In the genomic region with DNA sequence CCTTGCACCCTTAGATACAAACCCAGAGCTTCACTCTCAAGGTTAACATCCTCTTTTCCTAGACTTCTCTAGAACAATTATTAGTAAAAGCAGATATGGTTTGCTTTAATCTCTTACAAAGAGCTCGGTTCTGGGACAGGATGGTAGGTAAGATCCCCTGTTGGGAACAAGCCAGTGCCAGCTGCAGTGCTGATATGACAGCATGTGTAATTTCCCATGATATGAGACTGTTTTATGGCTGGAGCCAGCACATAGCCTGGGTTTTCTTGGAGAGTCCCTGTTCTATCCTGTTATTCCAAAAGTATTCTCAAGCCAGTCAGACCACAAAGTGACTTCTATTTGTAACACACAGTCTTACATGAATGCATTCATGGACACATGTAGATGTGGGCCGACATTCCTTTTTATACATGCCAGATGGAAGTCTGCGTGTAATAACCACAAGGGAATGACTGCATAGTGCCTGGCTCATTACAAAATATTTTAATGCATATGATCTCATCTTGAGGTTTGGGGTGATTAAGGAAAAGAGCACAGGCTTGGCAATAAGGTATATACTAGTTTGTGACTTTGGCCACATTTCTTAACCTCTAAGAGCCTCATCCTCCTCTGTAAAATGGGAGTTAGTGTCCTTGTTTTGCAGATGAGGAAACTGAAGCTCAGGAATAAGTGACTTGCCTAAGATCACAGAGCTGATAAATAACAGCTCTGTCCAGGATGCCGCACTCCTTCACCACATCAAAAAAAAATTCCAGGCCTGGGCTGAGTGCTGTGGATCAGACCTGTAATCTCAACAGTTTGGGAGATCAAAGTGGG, we compare ENCODE assay signal across 11 cellular contexts. TPM values are rescaled to one million over a fixed set of nuclear protein-coding genes. Genes with fewer than 3 reads are reported as not detected.
DNase-seq lines count a peak whose midpoint lies in the region; ATAC-seq, FAIRE-seq and TF ChIP-seq lines count a peak whose summit lies in the region.
"Had no signal": no experiment of that assay in that cellular context is flagged by ENCODE, and none has a peak within 500 bp of the region (broad histone marks: within the 10 kb centered on the region; RNA-seq: fewer than 3 reads in every experiment).

No MANE protein-coding gene starts in this region.

- in situ Hi-C loops in transverse colon (cut with MboI; ENCODE audit: low pct_ligation_motif_present in 1 of 4, low pct_unique_long_range_greater_than_20kb in 1 of 4, low sequenced_read_pairs in 3 of 4): no loop called here

- H3K27ac ChIP-seq in gastroesophageal sphincter: peak overlapping the region; percentile 79 to 87 (median 85)
- peak overlapping the region; percentile 68 to 83 (median 77) for H3K27ac ChIP-seq in transverse colon
- no peak overlapping the region for H3K27ac ChIP-seq in adrenal gland
- H3K27ac ChIP-seq in small intestine (ENCODE audit: low read depth in 1 of 2, low read length in 1 of 2): peak overlapping the region in 1 of 2 donors; percentile 64

- H3K9me3 ChIP-seq in adipocyte (ENCODE audit: control insufficient read depth, low read length) (no peaks in the 10 kb centered on the region), gastroesophageal sphincter (no peaks in the 10 kb centered on the region), transverse colon (no peaks in the 10 kb centered on the region), adrenal gland (replicated peaks in 1 of 3) (no peaks in the 10 kb centered on the region), small intestine (ENCODE audit: control insufficient read depth, low read depth) (no peaks in the 10 kb centered on the region), T-helper 17 cell (ENCODE audit: control insufficient read depth, low read length, poor library complexity, severe bottlenecking) (no peaks in the 10 kb centered on the region)

- ATAC-seq in gastroesophageal sphincter (no peak), T-helper 17 cell (no peak)
- ATAC-seq: HepG2; stimulated activated naive CD8-positive, alpha-beta T cell treated with anti-CD3 and anti-CD28 coated beads, Interleukin-15, amount 100 ng/mL, for 72 hours had no signal

- intact Hi-C loops in transverse colon (cut with DNase I; ENCODE audit: low total_unique reads): no loop called here
- intact Hi-C loops in adrenal gland (cut with DNase I): no loop called here

- peak; percentile 51 for DNase-seq in HS-27A (ENCODE audit: low read depth)
- peak; percentile 94 for DNase-seq in adipocyte (ENCODE audit: low read depth)
- DNase-seq in transverse colon: no peak
- DNase-seq in adrenal gland: no peak
- DNase-seq in small intestine: no peak
- DNase-seq in T-helper 17 cell: no peak
- DNase-seq: glutamatergic neuron; stimulated activated naive CD8-positive, alpha-beta T cell treated with anti-CD3 and anti-CD28 coated beads, Interleukin-15, amount 100 ng/mL, for 72 hours had no signal

- no peaks in the 10 kb centered on the region for H3K36me3 Mint-ChIP-seq in T-helper 17 cell (ENCODE audit: low read depth)

- no peak for TF ChIP-seq CTCF in gastroesophageal sphincter (IDR thresholded peaks at IDR 0.05)
- TF ChIP-seq CTCF in transverse colon (IDR thresholded peaks at IDR 0.05): no peak
- TF ChIP-seq CTCF in adrenal gland (IDR thresholded peaks at IDR 0.05): no peak

- TF ChIP-seq POLR2A in gastroesophageal sphincter (IDR thresholded peaks at IDR 0.05) (no peak), transverse colon (IDR thresholded peaks at IDR 0.05) (no peak), adrenal gland (IDR thresholded peaks at IDR 0.05) (no peak)

- TF ChIP-seq EP300 in gastroesophageal sphincter (IDR thresholded peaks at IDR 0.05) (no peak), transverse colon (IDR thresholded peaks at IDR 0.05; ENCODE audit: low read depth) (no peak)

- H3K27ac Mint-ChIP-seq in T-helper 17 cell: no peak overlapping the region
- H3K27ac Mint-ChIP-seq: stimulated activated naive CD8-positive, alpha-beta T cell treated with anti-CD3 and anti-CD28 coated beads, Interleukin-15, amount 100 ng/mL, for 72 hours had no signal

- peaks cover 36% of the 10 kb centered on the region for H3K27me3 Mint-ChIP-seq in T-helper 17 cell

- H3K27me3 ChIP-seq in adipocyte (replicated peaks; ENCODE audit: control insufficient read depth, insufficient read depth, low read length): no peaks in the 10 kb centered on the region
- H3K27me3 ChIP-seq in gastroesophageal sphincter: no peaks in the 10 kb centered on the region
- H3K27me3 ChIP-seq in transverse colon: no peaks in the 10 kb centered on the region
- H3K27me3 ChIP-seq in adrenal gland: no peaks in the 10 kb centered on the region
- H3K27me3 ChIP-seq in small intestine (ENCODE audit: control insufficient read depth in 2 of 2, insufficient read depth in 2 of 2, low read length in 2 of 2): no peaks in the 10 kb centered on the region

- WGBS in gastroesophageal sphincter (ENCODE audit: low coverage in 1 of 2), 2 donors: 48 to 63% methylated on average over 4 of the region's 4 CpGs
- WGBS in transverse colon (ENCODE audit: low coverage in 1 of 2), 2 donors: 53 to 60% methylated on average over 2 to 4 of the region's 4 CpGs
- WGBS in adrenal gland, 4 donors: 80 to 98% (median 91%) methylated on average over 4 of the region's 4 CpGs
- 30 to 60% (median 42%) methylated on average over 4 of the region's 4 CpGs for WGBS in small intestine, 3 donors

- no peaks in the 10 kb centered on the region for H3K4me1 Mint-ChIP-seq in T-helper 17 cell
- H3K4me1 Mint-ChIP-seq: stimulated activated naive CD8-positive, alpha-beta T cell treated with anti-CD3 and anti-CD28 coated beads, Interleukin-15, amount 100 ng/mL, for 72 hours had no signal

- H3K4me3 ChIP-seq in adipocyte (ENCODE audit: low read length): peak overlapping the region; percentile 42
- no peak overlapping the region for H3K4me3 ChIP-seq in gastroesophageal sphincter
- H3K4me3 ChIP-seq in transverse colon: no peak overlapping the region
- H3K4me3 ChIP-seq in adrenal gland: no peak overlapping the region
- H3K4me3 ChIP-seq in small intestine (ENCODE audit: low read depth in 1 of 2, low read length in 2 of 2): no peak overlapping the region

- H3K4me1 ChIP-seq in adipocyte (ENCODE audit: control insufficient read depth, insufficient read depth, low read length) (peaks cover 76% of the 10 kb centered on the region), gastroesophageal sphincter (peaks cover 8 to 90% (median 30%) of the 10 kb centered on the region in 3 donors), transverse colon (peaks cover 0 to 15% (median 2%) of the 10 kb centered on the region in 4 donors), adrenal gland (replicated peaks in 1 of 2) (peaks cover 4 to 26% of the 10 kb centered on the region in 2 donors), small intestine (ENCODE audit: control insufficient read depth in 2 of 2, insufficient read depth in 1 of 2, low read depth in 1 of 2, low read length in 1 of 2) (no peaks in the 10 kb centered on the region)

- no peak for FAIRE-seq in small intestine (lab: Jason Lieb, UNC)
- FAIRE-seq: G401.6, HepG2 had no signal

- no peak overlapping the region for H3K4me3 Mint-ChIP-seq in T-helper 17 cell
- H3K4me3 Mint-ChIP-seq: stimulated activated naive CD8-positive, alpha-beta T cell treated with anti-CD3 and anti-CD28 coated beads, Interleukin-15, amount 100 ng/mL, for 72 hours had no signal

- H3K36me3 ChIP-seq in adipocyte (ENCODE audit: control insufficient read depth, insufficient read depth, low read length, severe bottlenecking) (peaks cover 38% of the 10 kb centered on the region), gastroesophageal sphincter (no peaks in the 10 kb centered on the region), transverse colon (no peaks in the 10 kb centered on the region), adrenal gland (replicated peaks in 1 of 2) (no peaks in the 10 kb centered on the region), small intestine (ENCODE audit: control insufficient read depth in 2 of 2, insufficient read depth in 2 of 2, low read length in 2 of 2) (no peaks in the 10 kb centered on the region)

- H3K9ac ChIP-seq in adipocyte (ENCODE audit: low read length): peak overlapping the region; percentile 73

RNA-seq across cellular contexts. Expression of a gene that starts 21.8 kb away (rescaled TPM):
- total RNA-seq in gastroesophageal sphincter (100 to 1,000 TPM in 3 of 4 donors, 10 to 100 TPM in 1; 89.1 to 274 (median 151) TPM), transverse colon (10 to 100 TPM; 23.6 to 49.4 (median 38.0) TPM), adrenal gland (10 to 100 TPM; 10.4 to 26.3 (median 21.2) TPM), T-helper 17 cell (under 1 TPM; 0.26 to 0.67 TPM)
- polyA plus RNA-seq in adrenal gland (10 to 100 TPM in 1 of 3 donors, 1 to 10 TPM in 2; 5.1 to 36.6 (median 5.3) TPM), small intestine (10 to 100 TPM in 1 of 3 donors, 1 to 10 TPM in 1, under 1 TPM in 1; 0.22 to 12.2 (median 3.5) TPM)
- total RNA-seq: HepG2 had no signal
- polyA plus RNA-seq: HepG2 had no signal

Comparison
In these comparisons a context has a peak if more than half of its experiments do, and no peak if none do; other contexts are left out.
1. DNase-seq: peak in HS-27A (single experiment) and adipocyte (single experiment); none in transverse colon (single experiment), adrenal gland (0 of 7), small intestine (single experiment) and T-helper 17 cell (0 of 3).
2. H3K27ac ChIP-seq: peak in gastroesophageal sphincter (4 of 4) and transverse colon (4 of 4); none in adrenal gland (0 of 5).
3. RNA of a gene that starts 21.8 kb away (total RNA-seq): 89.1 to 274 TPM in gastroesophageal sphincter, 23.6 to 49.4 TPM in transverse colon and 10.4 to 26.3 TPM in adrenal gland; 0.26 to 0.67 TPM in T-helper 17 cell; every median in the first group is over 4 times any median in the second.